In the genomic region with DNA sequence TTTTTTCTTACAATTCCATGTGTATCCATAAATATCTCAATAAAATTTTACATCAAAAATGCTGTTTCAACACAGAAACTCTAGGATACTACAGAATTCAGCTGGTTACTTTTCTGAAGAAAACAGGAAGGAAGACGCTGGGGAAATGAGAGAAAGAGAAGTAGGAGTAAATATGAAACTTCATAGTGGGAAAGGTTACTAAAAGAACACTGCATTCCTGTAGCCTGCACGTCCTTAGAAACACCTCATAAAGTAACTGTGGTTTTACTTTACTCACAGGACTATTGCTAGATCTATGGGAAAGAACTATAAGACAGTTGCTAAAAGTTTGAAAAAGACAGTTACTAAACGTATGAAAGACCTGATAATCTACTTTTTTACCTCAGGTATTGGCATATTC, we compare ENCODE assay signal across 18 cellular contexts. TPM values are rescaled to one million over a fixed set of nuclear protein-coding genes. Genes with fewer than 3 reads are reported as not detected.
DNase-seq lines count a peak whose midpoint lies in the region; ATAC-seq, FAIRE-seq and TF ChIP-seq lines count a peak whose summit lies in the region.
"Had no signal": no experiment of that assay in that cellular context is flagged by ENCODE, and none has a peak within 500 bp of the region (broad histone marks: within the 10 kb centered on the region; RNA-seq: fewer than 3 reads in every experiment).

No MANE protein-coding gene starts in this region.

- H3K9me3 Mint-ChIP-seq in T-helper 1 cell treated with Interleukin-12 subunit alpha and Interleukin-12 subunit beta and Interleukin-4 antibody, amounts not matched to agents 30 μg/mL and 1 μg/mL, for 36 hours: no peaks in the 10 kb centered on the region
- no peaks in the 10 kb centered on the region for H3K9me3 Mint-ChIP-seq in astrocyte (ENCODE audit: unreplicated experiment)
- H3K9me3 Mint-ChIP-seq: CD4-positive, alpha-beta memory T cell; memory B cell had no signal

- ATAC-seq in GM21367 (IDR thresholded peaks at IDR 0.05; ENCODE audit: unreplicated experiment) (peak; percentile 46), HG03460 (IDR thresholded peaks at IDR 0.05; ENCODE audit: unreplicated experiment) (peak; percentile 64), HG03469 (IDR thresholded peaks at IDR 0.05; ENCODE audit: unreplicated experiment) (no peak)

- no peak for DNase-seq in T-helper 1 cell
- DNase-seq in astrocyte (ENCODE audit: low read depth): no peak
- DNase-seq in DMS53 (lab: John Stamatoyannopoulos, UW): no peak
- no peak for DNase-seq in globus pallidus (ENCODE audit: low spot score)
- DNase-seq: 8988T; CD4-positive, alpha-beta memory T cell; NCI-H2081 treated with DMSO at 0.1 percent for 48 hours; NCI-H82; Right ventricle myocardium superior; sigmoid colon had no signal

- peak overlapping the region; percentile 22 for H3K4me3 Mint-ChIP-seq in T-helper 1 cell treated with Interleukin-12 subunit alpha and Interleukin-12 subunit beta and Interleukin-4 antibody, amounts not matched to agents 30 μg/mL and 1 μg/mL, for 36 hours
- H3K4me3 Mint-ChIP-seq in astrocyte (ENCODE audit: unreplicated experiment): no peak overlapping the region
- H3K4me3 Mint-ChIP-seq: CD4-positive, alpha-beta memory T cell; memory B cell had no signal

- H3K9ac ChIP-seq in astrocyte (ENCODE audit: low read length): no peak overlapping the region

- H3K27ac Mint-ChIP-seq in T-helper 1 cell treated with Interleukin-12 subunit alpha and Interleukin-12 subunit beta and Interleukin-4 antibody, amounts not matched to agents 30 μg/mL and 1 μg/mL, for 36 hours: peak overlapping the region; percentile 38
- H3K27ac Mint-ChIP-seq in astrocyte (ENCODE audit: unreplicated experiment): no peak overlapping the region
- H3K27ac Mint-ChIP-seq: CD4-positive, alpha-beta memory T cell; memory B cell had no signal

- no peak overlapping the region for H3K4me3 ChIP-seq in astrocyte (ENCODE audit: insufficient read depth, low read depth, low read length)
- H3K4me3 ChIP-seq: sigmoid colon had no signal

- H4K20me1 ChIP-seq in astrocyte (ENCODE audit: insufficient read depth, low read length): peaks cover 15% of the 10 kb centered on the region

- no peak for TF ChIP-seq CTCF in astrocyte (IDR thresholded peaks at IDR 0.05; ENCODE audit: insufficient read depth, low read depth, low read length)

- H3K27ac ChIP-seq in astrocyte (ENCODE audit: low read depth, low read length): no peak overlapping the region
- H3K27ac ChIP-seq: sigmoid colon had no signal

- no peak overlapping the region for H3K4me2 ChIP-seq in astrocyte (ENCODE audit: low read length)

- H3K9me3 ChIP-seq in astrocyte (ENCODE audit: insufficient read depth, low read depth, low read length): no peaks in the 10 kb centered on the region
- H3K9me3 ChIP-seq: sigmoid colon had no signal

- peaks cover 46% of the 10 kb centered on the region for H3K79me2 ChIP-seq in astrocyte (ENCODE audit: insufficient read depth, low read length)

- peaks cover 20% of the 10 kb centered on the region for H3K4me1 Mint-ChIP-seq in T-helper 1 cell treated with Interleukin-12 subunit alpha and Interleukin-12 subunit beta and Interleukin-4 antibody, amounts not matched to agents 30 μg/mL and 1 μg/mL, for 36 hours (ENCODE audit: low read depth)
- peaks cover 15% of the 10 kb centered on the region for H3K4me1 Mint-ChIP-seq in astrocyte (ENCODE audit: low read depth, unreplicated experiment)

- no peaks in the 10 kb centered on the region for H3K36me3 Mint-ChIP-seq in T-helper 1 cell treated with Interleukin-12 subunit alpha and Interleukin-12 subunit beta and Interleukin-4 antibody, amounts not matched to agents 30 μg/mL and 1 μg/mL, for 36 hours (ENCODE audit: low read depth)
- no peaks in the 10 kb centered on the region for H3K36me3 Mint-ChIP-seq in astrocyte (ENCODE audit: low read depth, unreplicated experiment)

- H3K27me3 ChIP-seq in astrocyte (ENCODE audit: insufficient read depth, low read length): no peaks in the 10 kb centered on the region
- H3K27me3 ChIP-seq: sigmoid colon had no signal

- H3K4me1 ChIP-seq in astrocyte (ENCODE audit: insufficient read depth, low read length): no peaks in the 10 kb centered on the region

- H2AFZ ChIP-seq in astrocyte (ENCODE audit: low read depth, low read length): no peak overlapping the region

- no peaks in the 10 kb centered on the region for H3K27me3 Mint-ChIP-seq in T-helper 1 cell treated with Interleukin-12 subunit alpha and Interleukin-12 subunit beta and Interleukin-4 antibody, amounts not matched to agents 30 μg/mL and 1 μg/mL, for 36 hours (ENCODE audit: low read depth)
- no peaks in the 10 kb centered on the region for H3K27me3 Mint-ChIP-seq in astrocyte (ENCODE audit: low read depth, unreplicated experiment)
- H3K27me3 Mint-ChIP-seq: CD4-positive, alpha-beta memory T cell; memory B cell had no signal

- peak; percentile 72 for FAIRE-seq in astrocyte (lab: Jason Lieb, UNC)
- FAIRE-seq: frontal cortex, TTC549 had no signal

- H3K36me3 ChIP-seq in astrocyte (ENCODE audit: insufficient read depth, low read length): no peaks in the 10 kb centered on the region
- H3K36me3 ChIP-seq: sigmoid colon had no signal

RNA-seq across cellular contexts. Expression of gene ATP11C, which starts 23.1 kb away (rescaled TPM):
- total RNA-seq in astrocyte: 20.1 and 24.6 TPM in 2 replicates

RNA-seq across cellular contexts. Expression of gene CXorf66, which starts 55.6 kb away (rescaled TPM):
- not detected in 2 replicates for total RNA-seq in astrocyte
- total RNA-seq: CD4-positive, alpha-beta memory T cell; chondrocyte; frontal cortex; Right ventricle myocardium superior; sigmoid colon had no signal
